Comparison of ENCODE assay signal across 1 cellular context in genomic region chr16:56356276-56357241, GRCh38.
TF ChIP-seq lines count a peak whose summit lies in the region.

No MANE protein-coding gene starts in this region.

TF ChIP-seq in HepG2, 621 proteins besides CTCF, POLR2A, EP300 and RAD21 (continued from another document and continues in another):
- TF ChIP-seq PAXIP1 (CRISPR knock-in tag; conservative IDR thresholded peaks at IDR 0.05) (peak; percentile 38; the same call in 1 of the 2 replicates), ZFYVE20 (CRISPR knock-in tag; IDR thresholded peaks at IDR 0.05; ENCODE audit: borderline replicate concordance, low read depth) (no peak), TMF1 (CRISPR knock-in tag; IDR thresholded peaks at IDR 0.05; ENCODE audit: low read depth) (no peak), USF2 (IDR thresholded peaks at IDR 0.05; ENCODE audit: low read depth, low read length) (no peak), USF2 (CRISPR knock-in tag; IDR thresholded peaks at IDR 0.05; ENCODE audit: borderline replicate concordance) (no peak), MTERF4 (CRISPR knock-in tag; IDR thresholded peaks at IDR 0.05) (no peak; the same call in 1 of the 2 replicates), MIXL1 (CRISPR knock-in tag; IDR thresholded peaks at IDR 0.05) (0 out of 2 replicates have a peak, but pooled peaks have one; percentile 43), ZBTB21 (CRISPR knock-in tag; IDR thresholded peaks at IDR 0.05) (no peak; the same call in 1 of the 2 replicates), ZNF263 (CRISPR knock-in tag; IDR thresholded peaks at IDR 0.05) (peak; percentile 64; the same call in 1 of the 2 replicates), ZNF772 (CRISPR knock-in tag; IDR thresholded peaks at IDR 0.05) (peak; percentile 76; the same call in 1 of the 2 replicates), SKIL (CRISPR knock-in tag; IDR thresholded peaks at IDR 0.05; ENCODE audit: borderline replicate concordance) (no peak), ZNF616 (CRISPR knock-in tag; IDR thresholded peaks at IDR 0.05; ENCODE audit: low read depth) (0 out of 2 replicates have a peak, but pooled peaks have one; percentile 52), ZNF205 (CRISPR knock-in tag; IDR thresholded peaks at IDR 0.05) (peak; percentile 54; the same call in 1 of the 2 replicates), ZNF136 (CRISPR knock-in tag; IDR thresholded peaks at IDR 0.05; ENCODE audit: low read depth) (0 out of 2 replicates have a peak, but pooled peaks have one; percentile 66), ZNF724P (CRISPR knock-in tag; IDR thresholded peaks at IDR 0.05; ENCODE audit: borderline replicate concordance) (0 out of 2 replicates have a peak, but pooled peaks have one; percentile 60), IKZF4 (CRISPR knock-in tag; IDR thresholded peaks at IDR 0.05; ENCODE audit: borderline replicate concordance, low read depth, not compliant biosample characterization) (no peak), ZNF605 (CRISPR knock-in tag; IDR thresholded peaks at IDR 0.05) (peak; percentile 85), CAMTA2 (CRISPR knock-in tag; IDR thresholded peaks at IDR 0.05; ENCODE audit: borderline replicate concordance) (no peak), NR2F6 (IDR thresholded peaks at IDR 0.05) (0 out of 2 replicates have a peak, but pooled peaks have one; percentile 4), NR2F6 (CRISPR knock-in tag; IDR thresholded peaks at IDR 0.05) (peak; percentile 89), ZNF251 (CRISPR knock-in tag; IDR thresholded peaks at IDR 0.05) (no peak), ZKSCAN5 (CRISPR knock-in tag; IDR thresholded peaks at IDR 0.05) (no peak), ZFP91 (CRISPR knock-in tag; IDR thresholded peaks at IDR 0.05; ENCODE audit: borderline replicate concordance) (peak; percentile 75), NFE2L2 (IDR thresholded peaks at IDR 0.05; ENCODE audit: low read length) (no peak), KDM6A (CRISPR knock-in tag; IDR thresholded peaks at IDR 0.05; ENCODE audit: low read depth) (no peak), ZNF878 (CRISPR knock-in tag; IDR thresholded peaks at IDR 0.05) (0 out of 2 replicates have a peak, but pooled peaks have one; percentile 48), KDM4B (CRISPR knock-in tag; IDR thresholded peaks at IDR 0.05) (peak; percentile 91; the same call in 1 of the 2 replicates), ZNF614 (CRISPR knock-in tag; IDR thresholded peaks at IDR 0.05; ENCODE audit: borderline replicate concordance) (peak; percentile 83; the same call in 1 of the 2 replicates), NCOA2 (CRISPR knock-in tag; IDR thresholded peaks at IDR 0.05) (peak; percentile 46; the same call in 1 of the 2 replicates), TEAD2 (CRISPR knock-in tag; IDR thresholded peaks at IDR 0.05) (no peak), KDM1A (CRISPR knock-in tag; IDR thresholded peaks at IDR 0.05) (no peak), ZNF510 (CRISPR knock-in tag; IDR thresholded peaks at IDR 0.05; ENCODE audit: low read depth) (no peak), ZBTB14 (CRISPR knock-in tag; IDR thresholded peaks at IDR 0.05) (no peak), CEBPZ (IDR thresholded peaks at IDR 0.05; ENCODE audit: low read length) (no peak), TCF7 (IDR thresholded peaks at IDR 0.05; ENCODE audit: low read depth) (no peak), POGK (CRISPR knock-in tag; conservative IDR thresholded peaks at IDR 0.05) (peak; percentile 83), TFDP2 (CRISPR knock-in tag; IDR thresholded peaks at IDR 0.05) (peak; percentile 86), ZNF615 (CRISPR knock-in tag; IDR thresholded peaks at IDR 0.05; ENCODE audit: borderline replicate concordance) (no peak), KLF12 (CRISPR knock-in tag; IDR thresholded peaks at IDR 0.05; ENCODE audit: borderline replicate concordance) (0 out of 2 replicates have a peak, but pooled peaks have one; percentile 56), MIER2 (CRISPR knock-in tag; IDR thresholded peaks at IDR 0.05) (no peak; the same call in 1 of the 2 replicates), ZBTB42 (CRISPR knock-in tag; IDR thresholded peaks at IDR 0.05) (0 out of 2 replicates have a peak, but pooled peaks have one; percentile 56), HOXA9 (CRISPR knock-in tag; IDR thresholded peaks at IDR 0.05; ENCODE audit: borderline replicate concordance) (no peak), MXD3 (CRISPR knock-in tag; IDR thresholded peaks at IDR 0.05) (peak; percentile 67; the same call in 1 of the 2 replicates), FOSL2 (CRISPR knock-in tag; IDR thresholded peaks at IDR 0.05) (peak; percentile 60), TP53 (CRISPR knock-in tag; conservative IDR thresholded peaks at IDR 0.05) (no peak), ZNF552 (CRISPR knock-in tag; IDR thresholded peaks at IDR 0.05; ENCODE audit: borderline replicate concordance) (peak; percentile 83)
